Comparison of ENCODE assay signal across 8 cellular contexts in the genomic region with DNA sequence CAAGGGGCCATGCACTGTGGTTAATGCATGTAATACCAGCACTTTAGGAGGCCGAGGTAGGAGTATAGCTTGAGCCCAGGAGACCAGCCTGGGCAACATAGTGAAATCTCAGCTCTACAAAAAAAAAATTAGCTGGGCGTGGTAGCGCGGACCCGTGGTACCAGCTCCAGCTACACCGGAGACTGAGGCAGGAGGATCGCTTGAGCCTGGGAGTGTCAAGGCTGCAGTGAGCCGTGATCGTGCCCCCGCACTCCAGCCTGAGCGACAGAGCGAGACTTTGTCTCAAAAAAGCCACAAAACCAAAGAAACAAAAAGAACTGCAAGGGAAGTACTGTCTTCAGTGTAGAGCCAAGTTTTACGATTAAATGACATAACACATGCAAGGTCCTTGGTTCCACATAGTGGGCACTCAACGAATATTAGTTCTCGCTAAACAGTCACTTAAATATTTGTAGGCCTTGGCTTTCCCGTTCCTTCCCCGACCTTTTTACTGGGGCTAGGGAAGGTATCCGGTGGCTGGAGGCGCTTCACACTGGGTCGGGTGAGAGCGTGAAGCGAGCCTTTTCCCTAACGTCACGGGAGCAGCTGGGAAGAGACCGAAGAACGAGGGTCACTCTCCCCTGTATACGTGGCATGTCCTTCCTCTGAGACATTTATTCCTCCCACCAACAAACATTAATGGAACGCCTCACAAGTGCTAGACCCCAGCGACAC. TPM values are rescaled to one million over a fixed set of nuclear protein-coding genes. Genes with fewer than 3 reads are reported as not detected.
DNase-seq lines count a peak whose midpoint lies in the region; ATAC-seq and TF ChIP-seq lines count a peak whose summit lies in the region.

No MANE protein-coding gene starts in this region.

- peaks cover 40% of the 10 kb centered on the region for H3K79me2 ChIP-seq in PC-3 (ENCODE audit: low read length)

- H3K27me3 ChIP-seq in PC-3 (ENCODE audit: low read length): no peaks in the 10 kb centered on the region
- no peaks in the 10 kb centered on the region for H3K27me3 ChIP-seq in lung (ENCODE audit: control insufficient read depth, insufficient read depth)
- H3K27me3 ChIP-seq in uterus: no peaks in the 10 kb centered on the region

- H3K9me3 ChIP-seq in PC-3 (ENCODE audit: low read length) (no peaks in the 10 kb centered on the region), lung (ENCODE audit: control insufficient read depth in 2 of 2, insufficient read depth in 1 of 2, low read length in 1 of 2) (no peaks in the 10 kb centered on the region), uterus (no peaks in the 10 kb centered on the region)

- H3K4me1 ChIP-seq in PC-3 (ENCODE audit: insufficient read depth, low read length): peaks cover 30% of the 10 kb centered on the region
- H3K4me1 ChIP-seq in lung (ENCODE audit: control insufficient read depth in 2 of 2, insufficient read depth in 2 of 2, low read length in 2 of 2): peaks cover 2 to 17% of the 10 kb centered on the region in 2 donors
- H3K4me1 ChIP-seq in uterus: no peaks in the 10 kb centered on the region

- CTCF ChIA-PET in PC-3 (lab: Charles Lee): no interaction called here

- no peaks in the 10 kb centered on the region for H3K36me3 ChIP-seq in PC-3 (ENCODE audit: low read depth, low read length)
- no peaks in the 10 kb centered on the region for H3K36me3 ChIP-seq in lung (ENCODE audit: control insufficient read depth in 2 of 2, insufficient read depth in 2 of 2, low read length in 2 of 2)
- no peaks in the 10 kb centered on the region for H3K36me3 ChIP-seq in uterus

- no peak for TF ChIP-seq POLR2A in uterus (IDR thresholded peaks at IDR 0.05)

- no peaks in the 10 kb centered on the region for H3F3A ChIP-seq in PC-3 (ENCODE audit: low read length, unreplicated experiment)

- H2AFZ ChIP-seq in PC-3 (ENCODE audit: low read length): peak overlapping the region; percentile 93

- H3K27ac ChIP-seq in PC-3 (ENCODE audit: low read length): peak overlapping the region; percentile 62
- H3K27ac ChIP-seq in cingulate gyrus (ENCODE audit: low read depth, low read length): peak overlapping the region; percentile 97
- H3K27ac ChIP-seq in lung (ENCODE audit: low read depth in 1 of 2, low read length in 1 of 2): peak overlapping the region; percentile 96
- H3K27ac ChIP-seq in uterus: peak overlapping the region; percentile 95 to 98

- H3K4me3 ChIP-seq in PC-3 (ENCODE audit: low read length): peak overlapping the region; percentile 96
- peak overlapping the region; percentile 53 for H3K4me3 ChIP-seq in lung
- peak overlapping the region; percentile 93 to 100 for H3K4me3 ChIP-seq in uterus

- 44 to 47% methylated on average over 29 of the region's 29 CpGs for WGBS in lung, 2 donors

- peak overlapping the region; percentile 87 for H3K9ac ChIP-seq in PC-3 (ENCODE audit: low read length)

- intact Hi-C loops in Right ventricle myocardium inferior (cut with DNase I): loop anchor here (2.0 kb wide), 1 partner anchor 62 kb away; a partner anchor contains a TSS
- intact Hi-C loops in cardiac septum (cut with DNase I): loop anchor here (10.0 kb wide), 1 partner anchor 256 kb away; a partner anchor contains a TSS
- intact Hi-C loops in PC-3 (cut with micrococcal nuclease): loop anchor here (10.0 kb wide), 1 partner anchor 54 kb away; no protein-coding TSS in a partner anchor
- intact Hi-C loops in uterus (cut with DNase I; ENCODE audit: low total_unique reads): loop anchor here (5.0 kb wide), 1 partner anchor 64 kb away; a partner anchor contains a TSS

- ATAC-seq in Right ventricle myocardium inferior (peak; percentile 4), PC-3 (no peak), lung (ENCODE audit: insufficient read depth, low FRiP score) (no peak), omental fat pad (ENCODE audit: low FRiP score) (no peak)

- peaks cover 33% of the 10 kb centered on the region for H4K20me1 ChIP-seq in PC-3 (ENCODE audit: low read length)

- no peaks in the 10 kb centered on the region for H3K9me2 ChIP-seq in PC-3 (replicated peaks; ENCODE audit: low read length)

- peak overlapping the region; percentile 79 for H3K4me2 ChIP-seq in PC-3 (ENCODE audit: low read length)

- no peak for TF ChIP-seq CTCF in PC-3 (conservative IDR thresholded peaks at IDR 0.05; ENCODE audit: low read depth, low read length)
- TF ChIP-seq CTCF in lung (IDR thresholded peaks at IDR 0.05; ENCODE audit: control extremely low read depth, extremely low read depth): no peak
- no peak for TF ChIP-seq CTCF in uterus (IDR thresholded peaks at IDR 0.05)
- TF ChIP-seq CTCF in omental fat pad (IDR thresholded peaks at IDR 0.05): no peak

- POLR2A ChIA-PET in PC-3 (lab: Charles Lee; ENCODE audit: unreplicated experiment): no interaction called here

- BruUV-seq in PC-3 (replicated peaks; lab: Mats Ljungman, UMichigan): TSS peak; percentile 98

- DNase-seq in Right ventricle myocardium inferior (ENCODE audit: missing footprints): no peak
- no peak for DNase-seq in cardiac septum (ENCODE audit: low spot score)
- DNase-seq in PC-3: no peak
- no peak for DNase-seq in lung (ENCODE audit: low spot score)
- DNase-seq in uterus: no peak
- no peak for DNase-seq in omental fat pad (ENCODE audit: low spot score)
- DNase-seq in stimulated activated CD4-positive, alpha-beta T cell treated with anti-CD3 and anti-CD28 coated beads, Interleukin-4, amount 100 ng/mL, for 24 hours: no peak

RNA-seq across cellular contexts. Expression of a gene that starts 1.0 kb away (rescaled TPM):
- total RNA-seq in Right ventricle myocardium inferior: 85.0 TPM
- 66.7 TPM for total RNA-seq in cardiac septum
- total RNA-seq in PC-3 (2014; rRNA removed): 139 and 158 TPM in 2 replicates
- total RNA-seq in lung: 100 to 1,000 TPM; 142 to 210 TPM
- 100 to 1,000 TPM in 1 of 2 donors, 10 to 100 TPM in 1; 94.5 to 132 TPM for polyA plus RNA-seq in lung
- total RNA-seq in uterus: 100 to 1,000 TPM in 2 of 4 donors, 10 to 100 TPM in 2; 54.8 to 192 (median 117) TPM
- 100 to 1,000 TPM in 3 of 4 donors, 10 to 100 TPM in 1; 90.8 to 140 (median 125) TPM for total RNA-seq in omental fat pad

RNA-seq across cellular contexts. Expression of a gene that starts 33.1 kb away (rescaled TPM):
- not detected for total RNA-seq in Right ventricle myocardium inferior
- not detected for total RNA-seq in cardiac septum
- total RNA-seq in PC-3 (2014; rRNA removed): not detected in 2 replicates
- not detected for total RNA-seq in lung
- not detected for polyA plus RNA-seq in lung
- not detected for total RNA-seq in uterus
- total RNA-seq in omental fat pad: not detected

RNA-seq across cellular contexts. Expression of a gene that starts 57.5 kb away (rescaled TPM):
- 0.38 TPM for total RNA-seq in Right ventricle myocardium inferior
- 0.27 TPM for total RNA-seq in cardiac septum
- 0.40 and 2.2 TPM in 2 replicates for total RNA-seq in PC-3 (2014; rRNA removed)
- 1 to 10 TPM in 1 of 2 donors, not detected in 1; 1.6 TPM for total RNA-seq in lung
- polyA plus RNA-seq in lung: under 1 TPM; 0.27 to 0.51 TPM
- total RNA-seq in uterus: 1 to 10 TPM in 1 of 4 donors, under 1 TPM in 1, not detected in 2; 0.62 to 2.1 TPM
- total RNA-seq in omental fat pad: 1 to 10 TPM; 1.2 to 3.6 (median 2.0) TPM
